Comparison of ENCODE assay signal across 8 cellular contexts in genomic region chr5:368162-369084, GRCh38. TPM values are rescaled to one million over a fixed set of nuclear protein-coding genes. Genes with fewer than 3 reads are reported as not detected.
DNase-seq lines count a peak whose midpoint lies in the region; ATAC-seq and TF ChIP-seq lines count a peak whose summit lies in the region.

No MANE protein-coding gene starts in this region.

- peaks cover 40% of the 10 kb centered on the region for H3K27me3 Mint-ChIP-seq in progenitor cell of endocrine pancreas

- no peaks in the 10 kb centered on the region for H3K4me1 Mint-ChIP-seq in progenitor cell of endocrine pancreas (ENCODE audit: low read depth)

- no peaks in the 10 kb centered on the region for H3K36me3 Mint-ChIP-seq in progenitor cell of endocrine pancreas (ENCODE audit: insufficient read depth)

- no peak overlapping the region for H3K4me3 Mint-ChIP-seq in progenitor cell of endocrine pancreas (ENCODE audit: low read depth)

- ATAC-seq in GM21447 (IDR thresholded peaks at IDR 0.05; ENCODE audit: unreplicated experiment) = peak; percentile 50

- no peak overlapping the region for H3K27ac Mint-ChIP-seq in progenitor cell of endocrine pancreas

- DNase-seq in GM04503 (ENCODE audit: low read depth) = peak; percentile 84
- DNase-seq in HT1080 (ENCODE audit: low read depth) = peak; percentile 41
- peak; percentile 77 for DNase-seq in brain pericyte (ENCODE audit: low read depth, low spot score)
- DNase-seq in progenitor cell of endocrine pancreas (ENCODE audit: low spot score, unreplicated experiment) = peak; percentile 1
- DNase-seq in DMS153 treated with DMSO at 0.1 percent for 48 hours (lab: John Stamatoyannopoulos, UW; ENCODE audit: unreplicated experiment) = no peak
- DNase-seq in DMS 273 (lab: John Stamatoyannopoulos, UW; ENCODE audit: unreplicated experiment) = no peak
- DNase-seq in activated CD4-positive, alpha-beta T cell treated with anti-CD3 and anti-CD28 coated beads for 1 hour = no peak

- no peak for TF ChIP-seq CTCF in progenitor cell of endocrine pancreas (IDR thresholded peaks at IDR 0.05; ENCODE audit: unreplicated experiment)

- H3K9me3 Mint-ChIP-seq in progenitor cell of endocrine pancreas (ENCODE audit: low read depth) = peaks cover 6% of the 10 kb centered on the region

RNA-seq across cellular contexts. Expression of gene AHRR, which starts 46.9 kb away (rescaled TPM):
- total RNA-seq in HT1080 (2014; rRNA removed; shearing (Covaris generic)) = 2.1 and 2.4 TPM in 2 replicates
- 2.7 and 3.7 TPM in 2 replicates for polyA plus RNA-seq in HT1080 (2015; cell fraction: cytosol; rRNA removed)
- 5.1 and 6.8 TPM in 2 replicates for polyA plus RNA-seq in HT1080 (2015; cell fraction: nucleus; rRNA removed)
- total RNA-seq in progenitor cell of endocrine pancreas = 0.69 and 1.3 TPM in 2 replicates

Comparison
In these comparisons a context has a peak if more than half of its experiments do, and no peak if none do; other contexts are left out.
1. DNase-seq: peak in GM04503 (single experiment), HT1080 (single experiment), brain pericyte (single experiment) and progenitor cell of endocrine pancreas (single experiment); none in DMS153 treated with DMSO at 0.1 percent for 48 hours (single experiment), DMS 273 (single experiment) and activated CD4-positive, alpha-beta T cell treated with anti-CD3 and anti-CD28 coated beads for 1 hour (single experiment).